Comparison of ENCODE assay signal across 11 cellular contexts in the genomic region with DNA sequence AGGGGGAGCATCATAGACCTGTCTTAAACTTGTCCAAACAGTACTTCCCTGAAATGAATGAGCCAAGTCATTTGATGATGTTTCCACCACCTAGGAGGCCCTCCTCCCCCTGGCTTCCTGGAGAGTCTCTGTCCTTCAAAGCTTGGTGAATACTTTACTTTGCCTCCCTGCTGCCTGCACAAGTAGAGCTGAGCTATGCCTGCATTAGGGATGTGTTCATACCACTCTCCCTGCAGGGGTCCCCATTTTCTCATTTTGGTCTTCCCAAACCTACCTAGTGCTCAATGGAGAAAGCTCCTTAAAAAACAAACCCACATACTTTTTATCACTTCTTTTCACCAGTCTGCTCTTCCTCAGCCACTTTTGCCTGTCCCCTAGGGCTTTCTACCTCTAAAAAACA. TPM values are rescaled to one million over a fixed set of nuclear protein-coding genes. Genes with fewer than 3 reads are reported as not detected.
DNase-seq lines count a peak whose midpoint lies in the region; TF ChIP-seq lines count a peak whose summit lies in the region.
"Had no signal": no experiment of that assay in that cellular context is flagged by ENCODE, and none has a peak within 500 bp of the region (broad histone marks: within the 10 kb centered on the region; RNA-seq: fewer than 3 reads in every experiment).

No MANE protein-coding gene starts in this region.

- no peak overlapping the region for H3K4me3 ChIP-seq in NB4 (ENCODE audit: low read depth, low read length)
- H3K4me3 ChIP-seq in choroid plexus epithelial cell (ENCODE audit: low read depth, low read length) = no peak overlapping the region
- no peak overlapping the region for H3K4me3 ChIP-seq in osteoblast (ENCODE audit: insufficient read depth, low read length)
- H3K4me3 ChIP-seq: breast epithelium had no signal

- no peak for TF ChIP-seq POLR2A in NB4 (IDR thresholded peaks at IDR 0.05; ENCODE audit: extremely low read depth, insufficient read length)

- no peak overlapping the region for H2AFZ ChIP-seq in osteoblast (ENCODE audit: low read length)

- DNase-seq in SIG-M5 treated with dmso at 0.1 percent for 504 hours (lab: John Stamatoyannopoulos, UW; ENCODE audit: unreplicated experiment) (peak; percentile 24), SIG-M5 (lab: John Stamatoyannopoulos, UW) (no peak), NB4 (ENCODE audit: low read depth) (peak; percentile 38), choroid plexus epithelial cell (ENCODE audit: low read depth) (peak; percentile 72), osteoblast (ENCODE audit: insufficient read length, low spot score, missing footprints) (peak; percentile 81), GM10266 (ENCODE audit: extremely low spot score) (no peak), retina (no peak), AG08395 (ENCODE audit: low spot score) (no peak)
- DNase-seq: T-helper 2 cell had no signal

- peaks cover 29% of the 10 kb centered on the region for H4K20me1 ChIP-seq in osteoblast (ENCODE audit: insufficient read depth, low read length)

- H3K4me2 ChIP-seq in osteoblast (ENCODE audit: insufficient read depth, low read length) = no peak overlapping the region

- H3K79me2 ChIP-seq in osteoblast (ENCODE audit: insufficient read depth, low read length) = no peaks in the 10 kb centered on the region

- H3K27me3 ChIP-seq in osteoblast (ENCODE audit: insufficient read depth, low read length) = peaks cover 30% of the 10 kb centered on the region
- H3K27me3 ChIP-seq: breast epithelium had no signal

- no peaks in the 10 kb centered on the region for H3K9me3 ChIP-seq in osteoblast (ENCODE audit: low read depth, low read length)
- H3K9me3 ChIP-seq: breast epithelium had no signal

- H3K4me1 ChIP-seq in osteoblast (ENCODE audit: insufficient read depth, low read length) = peaks cover 13% of the 10 kb centered on the region
- H3K4me1 ChIP-seq: breast epithelium had no signal

- peaks cover 9% of the 10 kb centered on the region for H3K36me3 ChIP-seq in osteoblast (ENCODE audit: insufficient read depth, low read length)
- H3K36me3 ChIP-seq: breast epithelium had no signal

- TF ChIP-seq CTCF in NB4 (IDR thresholded peaks at IDR 0.05; ENCODE audit: low read depth, low read length) (peak; percentile 3), choroid plexus epithelial cell (conservative IDR thresholded peaks at IDR 0.05; ENCODE audit: low read depth, low read length) (peak; percentile 51), osteoblast (IDR thresholded peaks at IDR 0.05; ENCODE audit: extremely low read depth, low read depth, low read length) (peak; percentile 35), GM10266 (IDR thresholded peaks at IDR 0.05; ENCODE audit: control insufficient read depth, insufficient read depth, low read depth, missing control alignments) (no peak)

- no peak overlapping the region for H3K27ac ChIP-seq in osteoblast (ENCODE audit: low read depth, low read length)
- H3K27ac ChIP-seq: breast epithelium, C4-2B had no signal

RNA-seq across cellular contexts. Expression of a gene that starts 7.7 kb away (rescaled TPM):
- total RNA-seq in osteoblast = not detected in 2 replicates

RNA-seq across cellular contexts. Expression of a gene that starts 17.6 kb away (rescaled TPM):
- 8.5 and 12.7 TPM in 2 replicates for total RNA-seq in osteoblast

RNA-seq across cellular contexts. Expression of a gene that starts 22.1 kb away (rescaled TPM):
- total RNA-seq in osteoblast = 32.1 and 33.7 TPM in 2 replicates

RNA-seq across cellular contexts. Expression of a gene that starts 58.2 kb away (rescaled TPM):
- total RNA-seq in osteoblast = under 0.01 and 0.29 TPM in 2 replicates

Comparison
In these comparisons a context has a peak if more than half of its experiments do, and no peak if none do; other contexts are left out.
1. DNase-seq: peak in SIG-M5 treated with dmso at 0.1 percent for 504 hours (single experiment), NB4 (single experiment), choroid plexus epithelial cell (single experiment) and osteoblast (single experiment); none in SIG-M5 (single experiment), GM10266 (single experiment), retina (single experiment) and AG08395 (single experiment).